In the genomic region with DNA sequence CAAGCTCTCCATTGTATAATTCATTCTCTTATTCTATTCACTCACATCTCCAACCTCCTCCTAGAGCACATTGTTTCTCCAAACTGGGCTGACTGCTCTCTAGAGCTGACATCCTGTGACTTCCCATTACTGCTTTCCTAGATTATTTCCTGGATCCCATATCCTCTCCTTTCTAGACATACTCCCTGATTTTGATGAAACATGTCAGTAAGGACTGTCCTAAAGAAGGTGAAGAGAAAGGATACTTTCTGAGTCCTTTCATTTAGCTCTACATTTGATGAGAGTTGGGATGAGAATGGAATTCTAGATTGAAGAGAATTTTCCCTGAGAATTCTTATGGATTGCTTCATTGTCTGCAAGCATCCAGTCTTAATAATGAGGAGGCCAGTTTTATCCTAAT, we compare ENCODE assay signal across 16 cellular contexts.
DNase-seq lines count a peak whose midpoint lies in the region; ATAC-seq, FAIRE-seq and TF ChIP-seq lines count a peak whose summit lies in the region.
"Had no signal": no experiment of that assay in that cellular context is flagged by ENCODE, and none has a peak within 500 bp of the region (broad histone marks: within the 10 kb centered on the region; RNA-seq: fewer than 3 reads in every experiment).

No MANE protein-coding gene starts in this region.

- H3K9ac ChIP-seq in IMR-90 (ENCODE audit: low read depth, low read length): no peak overlapping the region

- no peak overlapping the region for H4K8ac ChIP-seq in IMR-90 (ENCODE audit: low read depth in 2 of 2, low read length in 2 of 2)

- dilution Hi-C loops in IMR-90 (cut with HindIII; ENCODE audit: low sequenced_read_pairs, unreplicated experiment): no loop called here

- H3K4me3 ChIP-seq in IMR-90 (ENCODE audit: insufficient read depth, low read depth, low read length) (no peak overlapping the region), ovary (no peak overlapping the region)
- H3K4me3 ChIP-seq: HAP-1, K562 had no signal

- DNase-seq in GM12891 (ENCODE audit: insufficient read length, low spot score): no peak
- no peak for DNase-seq in IMR-90
- peak; percentile 1 for DNase-seq in dermis blood vessel endothelial cell
- DNase-seq in progenitor cell of endocrine pancreas (ENCODE audit: low spot score, unreplicated experiment): no peak
- no peak for DNase-seq in putamen (ENCODE audit: low spot score)
- no peak for DNase-seq in ovary
- no peak for DNase-seq in activated CD8-positive, alpha-beta memory T cell treated with anti-CD3 and anti-CD28 coated beads, Interleukin-2, amount 50 U/mL, for 48 hours
- DNase-seq: AML-193; Caco-2; CD4-positive, alpha-beta T cell had no signal

- peaks cover 12% of the 10 kb centered on the region for H3K4me1 Mint-ChIP-seq in progenitor cell of endocrine pancreas (ENCODE audit: low read depth)

- no TSS peak for BruUV-seq in IMR-90 (replicated peaks; lab: Mats Ljungman, UMichigan)

- peaks cover 3 to 51% of the 10 kb centered on the region in 2 experiments for H3K79me1 ChIP-seq in IMR-90 (ENCODE audit: low read depth in 1 of 2, low read length in 2 of 2)

- TF ChIP-seq POLR2A in GM12891 (IDR thresholded peaks at IDR 0.05; ENCODE audit: low read depth, low read length) (no peak), IMR-90 (IDR thresholded peaks at IDR 0.05; ENCODE audit: low read depth, low read length) (no peak), ovary (IDR thresholded peaks at IDR 0.05) (no peak)

- H3K18ac ChIP-seq in IMR-90 (ENCODE audit: low read depth, low read length): peak overlapping the region; percentile 47; the same call in 1 of the 2 replicates

- no peaks in the 10 kb centered on the region for H3K9me3 ChIP-seq in IMR-90 (ENCODE audit: control insufficient read depth, insufficient read depth, low read length)
- no peaks in the 10 kb centered on the region for H3K9me3 ChIP-seq in ovary
- H3K9me3 ChIP-seq: Caco-2, HAP-1 had no signal

- no peaks in the 10 kb centered on the region for H3K9me3 Mint-ChIP-seq in progenitor cell of endocrine pancreas (ENCODE audit: low read depth)
- H3K9me3 Mint-ChIP-seq: CD4-positive, alpha-beta T cell had no signal

- H3K56ac ChIP-seq in IMR-90 (ENCODE audit: extremely low read depth, insufficient read depth, low read length): no peak overlapping the region

- H3K36me3 Mint-ChIP-seq in progenitor cell of endocrine pancreas (ENCODE audit: insufficient read depth): no peaks in the 10 kb centered on the region

- no peaks in the 10 kb centered on the region for H3K36me3 ChIP-seq in IMR-90 (ENCODE audit: control insufficient read depth, insufficient read depth, low read length)
- H3K36me3 ChIP-seq in ovary: no peaks in the 10 kb centered on the region
- H3K36me3 ChIP-seq: HAP-1 had no signal

- H2AFZ ChIP-seq in IMR-90 (replicated peaks; ENCODE audit: low read length, poor library complexity): no peak overlapping the region

- ATAC-seq in IMR-90 (ENCODE audit: low read depth): no peak
- ATAC-seq: K562 had no signal

- no peaks in the 10 kb centered on the region for H4K20me1 ChIP-seq in IMR-90 (ENCODE audit: insufficient read depth, low read length)

- no peak overlapping the region for H2BK120ac ChIP-seq in IMR-90 (ENCODE audit: low read depth, low read length)

- H2BK15ac ChIP-seq in IMR-90 (ENCODE audit: low read depth, low read length): no peak overlapping the region

- POLR2A ChIA-PET in IMR-90 (lab: Charles Lee; ENCODE audit: unreplicated experiment): interaction anchor here (0.6 kb wide), 1 partner anchor 982 kb away, joined by 4 read pairs; no protein-coding TSS in a partner anchor

- CTCF ChIA-PET in IMR-90 (lab: Yijun Ruan, JAX): interaction anchor here (1.7 kb wide), 1 partner anchor 8 kb away, joined by 6 read pairs; no protein-coding TSS in a partner anchor

- no peaks in the 10 kb centered on the region for H3K27me3 Mint-ChIP-seq in progenitor cell of endocrine pancreas
- H3K27me3 Mint-ChIP-seq: CD4-positive, alpha-beta T cell had no signal

- FAIRE-seq in GM12891 (lab: Jason Lieb, UNC): peak; percentile 23
- FAIRE-seq: A204.1, D721Med, GM18507, K562 had no signal

- 0 out of 2 replicates have a peak overlapping the region, but pooled peaks have one; percentile 21 for H3K14ac ChIP-seq in IMR-90 (replicated peaks; ENCODE audit: low read depth, low read length)

- H2AK9ac ChIP-seq in IMR-90 (replicated peaks; ENCODE audit: low read depth, low read length, poor library complexity): no peak overlapping the region

- TF ChIP-seq CTCF in IMR-90 (conservative IDR thresholded peaks at IDR 0.05; ENCODE audit: low read depth, low read length) (no peak), progenitor cell of endocrine pancreas (IDR thresholded peaks at IDR 0.05; ENCODE audit: unreplicated experiment) (no peak), ovary (IDR thresholded peaks at IDR 0.05) (no peak)

- no peak for TF ChIP-seq EP300 in ovary (IDR thresholded peaks at IDR 0.05)

- in situ Hi-C loops in IMR-90 (cut with MboI; ENCODE audit: low sequenced_read_pairs): no loop called here

- H3K4me1 ChIP-seq in IMR-90 (ENCODE audit: control insufficient read depth, insufficient read depth, low read length) (peaks cover 6% of the 10 kb centered on the region), ovary (ENCODE audit: insufficient read depth) (peaks cover 1% of the 10 kb centered on the region)
- H3K4me1 ChIP-seq: Caco-2 had no signal

- no peak overlapping the region for H3K4ac ChIP-seq in IMR-90 (ENCODE audit: low read depth, low read length)

- no peaks in the 10 kb centered on the region for H3K27me3 ChIP-seq in IMR-90 (ENCODE audit: control insufficient read depth, insufficient read depth, low read length)
- H3K27me3 ChIP-seq in ovary: no peaks in the 10 kb centered on the region

- H2BK5ac ChIP-seq in IMR-90 (ENCODE audit: low read depth, low read length, poor library complexity, severe bottlenecking): peak overlapping the region; percentile 15

- intact Hi-C loops in IMR-90 (cut with micrococcal nuclease) (loop anchor here (10.0 kb wide), 1 partner anchor 48 kb away; no protein-coding TSS in a partner anchor), ovary (cut with DNase I) (no loop called here)

- H2AK5ac ChIP-seq in IMR-90 (ENCODE audit: low read depth, low read length): no peak overlapping the region

- H3K9me1 ChIP-seq in IMR-90 (ENCODE audit: insufficient read depth, low read length): peaks cover 6% of the 10 kb centered on the region

- H3K4me3 Mint-ChIP-seq in progenitor cell of endocrine pancreas (ENCODE audit: low read depth): no peak overlapping the region
- H3K4me3 Mint-ChIP-seq: CD4-positive, alpha-beta T cell had no signal

- peak overlapping the region; percentile 47; the same call in 1 of the 2 replicates for H3K4me2 ChIP-seq in IMR-90 (ENCODE audit: low read depth, low read length)

- H4K91ac ChIP-seq in IMR-90 (ENCODE audit: insufficient read depth, low read depth, low read length): no peak overlapping the region

- no peak for TF ChIP-seq RAD21 in IMR-90 (IDR thresholded peaks at IDR 0.05; ENCODE audit: low read length)

- H3K27ac ChIP-seq in IMR-90 (ENCODE audit: insufficient read depth, low read length): no peak overlapping the region
- H3K27ac ChIP-seq in ovary: no peak overlapping the region
- H3K27ac ChIP-seq: C4-2B had no signal

- H4K5ac ChIP-seq in IMR-90 (ENCODE audit: low read depth, low read length): no peak overlapping the region; the same call in 1 of the 2 replicates

- H2BK20ac ChIP-seq in IMR-90 (ENCODE audit: low read depth, low read length): no peak overlapping the region

- no peak overlapping the region for H3K23ac ChIP-seq in IMR-90 (ENCODE audit: low read depth, low read length)

- peak overlapping the region; percentile 9 for H3K27ac Mint-ChIP-seq in progenitor cell of endocrine pancreas

TF ChIP-seq in GM12891, 5 proteins besides CTCF, POLR2A, EP300 and RAD21:
- no peak for TF ChIP-seq SPI1 (IDR thresholded peaks at IDR 0.05; ENCODE audit: low read depth, low read length)

TF ChIP-seq in IMR-90, 13 proteins besides CTCF, POLR2A, EP300 and RAD21:
- TF ChIP-seq RCOR1 (IDR thresholded peaks at IDR 0.05; ENCODE audit: insufficient replicate concordance, low read length) (no peak), BHLHE40 (IDR thresholded peaks at IDR 0.05; ENCODE audit: low read depth, low read length) (no peak), CHD1 (IDR thresholded peaks at IDR 0.05; ENCODE audit: low read depth, low read length) (no peak), MAZ (IDR thresholded peaks at IDR 0.05; ENCODE audit: borderline replicate concordance, low read depth, low read length) (no peak), FOS (IDR thresholded peaks at IDR 0.05; ENCODE audit: low read depth, low read length) (no peak), CEBPB (IDR thresholded peaks at IDR 0.05; ENCODE audit: low read depth, low read length) (no peak), MXI1 (IDR thresholded peaks at IDR 0.05; ENCODE audit: borderline replicate concordance, low read depth, low read length) (no peak), MAFK (IDR thresholded peaks at IDR 0.05; ENCODE audit: low read depth, low read length) (no peak), RFX5 (IDR thresholded peaks at IDR 0.05; ENCODE audit: low read depth, low read length) (no peak), SMC3 (IDR thresholded peaks at IDR 0.05; ENCODE audit: low read depth, low read length) (no peak)
- TF ChIP-seq, protein P1, sequence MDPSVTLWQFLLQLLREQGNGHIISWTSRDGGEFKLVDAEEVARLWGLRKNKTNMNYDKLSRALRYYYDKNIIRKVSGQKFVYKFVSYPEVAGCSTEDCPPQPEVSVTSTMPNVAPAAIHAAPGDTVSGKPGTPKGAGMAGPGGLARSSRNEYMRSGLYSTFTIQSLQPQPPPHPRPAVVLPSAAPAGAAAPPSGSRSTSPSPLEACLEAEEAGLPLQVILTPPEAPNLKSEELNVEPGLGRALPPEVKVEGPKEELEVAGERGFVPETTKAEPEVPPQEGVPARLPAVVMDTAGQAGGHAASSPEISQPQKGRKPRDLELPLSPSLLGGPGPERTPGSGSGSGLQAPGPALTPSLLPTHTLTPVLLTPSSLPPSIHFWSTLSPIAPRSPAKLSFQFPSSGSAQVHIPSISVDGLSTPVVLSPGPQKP (IDR thresholded peaks at IDR 0.05; ENCODE audit: borderline replicate concordance, low read depth, low read length): no peak
